ENCODE assay signal across 19 cellular contexts in genomic region chr18:37320320-37320719, GRCh38.
DNase-seq lines count a peak whose midpoint lies in the region; ATAC-seq and TF ChIP-seq lines count a peak whose summit lies in the region.
"Had no signal": no experiment of that assay in that cellular context is flagged by ENCODE, and none has a peak within 500 bp of the region (broad histone marks: within the 10 kb centered on the region; RNA-seq: fewer than 3 reads in every experiment).

No MANE protein-coding gene starts in this region.

- H3K9me3 ChIP-seq in SK-N-MC (ENCODE audit: low read depth, low read length) (no peaks in the 10 kb centered on the region), mucosa of descending colon (no peaks in the 10 kb centered on the region)
- H3K9me3 ChIP-seq: BLaER1 had no signal

- no peaks in the 10 kb centered on the region for H3K36me3 ChIP-seq in SK-N-MC (ENCODE audit: insufficient read depth, low read length)
- no peaks in the 10 kb centered on the region for H3K36me3 ChIP-seq in mucosa of descending colon (ENCODE audit: low read depth)
- H3K36me3 ChIP-seq: BLaER1 had no signal

- H3K4me3 ChIP-seq in SK-N-MC (peak overlapping the region; percentile 28; the same call in 1 of the 2 replicates), mucosa of descending colon (no peak overlapping the region)
- H3K4me3 ChIP-seq: BLaER1, GM12878, GM23338 had no signal

- no peak for TF ChIP-seq CTCF in mucosa of descending colon (IDR thresholded peaks at IDR 0.05)

- intact Hi-C loops in mucosa of descending colon (cut with DNase I, micrococcal nuclease): no loop called here

- ATAC-seq in mucosa of descending colon: peak; percentile 75
- ATAC-seq in HG03378 (IDR thresholded peaks at IDR 0.05; ENCODE audit: unreplicated experiment): no peak
- ATAC-seq: GM12878, GM23338, HCT116 had no signal

- peak overlapping the region; percentile 33 for H3K9ac ChIP-seq in SK-N-MC (ENCODE audit: insufficient read length)
- H3K9ac ChIP-seq: BLaER1 had no signal

- H3K27ac ChIP-seq in SK-N-MC: peak overlapping the region; percentile 42; the same call in 1 of the 2 replicates
- H3K27ac ChIP-seq: 22Rv1, BLaER1 had no signal

- DNase-seq in NCI-H2171 treated with DMSO at 0.1 percent for 48 hours (lab: John Stamatoyannopoulos, UW): peak; percentile 5
- no peak for DNase-seq in NCI-H2171 (lab: John Stamatoyannopoulos, UW)
- no peak for DNase-seq in SK-N-MC (ENCODE audit: low read depth, low spot score)
- peak in 2 of 3 donors; percentile 65 to 69 for DNase-seq in mucosa of descending colon
- DNase-seq in NCI-H1092 (lab: John Stamatoyannopoulos, UW): no peak
- no peak for DNase-seq in OCI-M1 (lab: John Stamatoyannopoulos, UW)
- DNase-seq: CD4-positive, alpha-beta T cell; CD8-positive, alpha-beta memory T cell; DMS 273 treated with DMSO at 0.1 percent for 48 hours; DMS79; EL; GDM1; H9 had no signal

- H3K4me1 ChIP-seq in mucosa of descending colon (ENCODE audit: low read depth): peaks cover 2% of the 10 kb centered on the region

Comparison
In these comparisons a context has a peak if more than half of its experiments do, and no peak if none do; other contexts are left out.
1. DNase-seq: peak in NCI-H2171 treated with DMSO at 0.1 percent for 48 hours (single experiment) and mucosa of descending colon (2 of 3); none in NCI-H2171 (single experiment), SK-N-MC (single experiment), NCI-H1092 (single experiment) and OCI-M1 (single experiment).